In the genomic region with DNA sequence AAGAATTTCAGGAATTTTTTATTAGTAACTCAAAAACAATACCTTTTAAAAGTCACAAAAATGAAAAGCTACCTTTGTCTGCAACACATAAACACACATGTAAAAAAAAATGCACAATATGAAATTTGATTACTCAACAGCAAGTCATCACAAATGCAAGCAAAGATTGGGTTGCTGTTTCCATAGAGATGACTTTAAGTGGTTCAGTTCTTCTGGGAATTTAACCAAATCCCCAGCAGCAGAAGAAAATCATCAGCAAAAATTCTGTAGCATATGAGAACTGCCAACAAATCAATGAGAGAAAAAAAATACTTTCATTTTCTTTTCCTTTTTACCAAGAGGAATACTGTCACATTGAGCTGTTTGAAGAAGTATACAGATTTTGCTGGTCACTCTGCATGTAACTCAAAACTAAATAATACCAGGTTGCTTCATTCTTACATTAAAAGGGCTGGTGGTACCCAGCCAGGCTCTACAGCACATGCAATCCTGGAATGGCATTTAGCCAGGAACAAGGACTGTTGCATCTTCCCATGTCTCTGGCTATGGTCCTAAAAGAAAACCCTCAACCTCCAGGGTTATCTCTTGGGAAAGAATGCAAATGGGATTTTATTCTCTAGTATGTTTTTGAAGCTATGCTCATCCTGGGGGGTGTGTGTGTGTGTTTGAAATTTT, we compare ENCODE assay signal across 11 cellular contexts.
DNase-seq lines count a peak whose midpoint lies in the region; ATAC-seq and TF ChIP-seq lines count a peak whose summit lies in the region.
"Had no signal": no experiment of that assay in that cellular context is flagged by ENCODE, and none has a peak within 500 bp of the region (broad histone marks: within the 10 kb centered on the region; RNA-seq: fewer than 3 reads in every experiment).

No MANE protein-coding gene starts in this region.

- POLR2A ChIA-PET in activated CD4-positive, alpha-beta memory T cell treated with anti-CD3 and anti-CD28 coated beads for 36 hours (lab: Charles Lee), result no interaction called here
- POLR2A ChIA-PET in activated CD4-positive, alpha-beta memory T cell treated with anti-CD3 and anti-CD28 coated beads, Interleukin-2, amount 10 ng/mL, durations not matched to agents 7 days and 5 days (lab: Charles Lee), result no interaction called here

- no peaks in the 10 kb centered on the region for H3K79me2 ChIP-seq in mesendoderm (ENCODE audit: control insufficient read depth, insufficient read depth, low read length)

- H3K36me3 ChIP-seq in mesendoderm (ENCODE audit: control insufficient read depth, insufficient read depth, low read length) (no peaks in the 10 kb centered on the region), prostate gland (no peaks in the 10 kb centered on the region)

- no peak overlapping the region for H3K27ac ChIP-seq in mesendoderm (ENCODE audit: low read depth, low read length)
- no peak overlapping the region for H3K27ac ChIP-seq in prostate gland

- ATAC-seq in stimulated activated naive CD8-positive, alpha-beta T cell treated with anti-CD3 and anti-CD28 coated beads, Interleukin-15, Interleukin-2, amounts not matched to agents 100 U/mL and 50 U/mL, for 24 hours, result peak; percentile 46

- no peak overlapping the region for H3K56ac ChIP-seq in mesendoderm (ENCODE audit: low read length)

- no peak overlapping the region for H3K4me2 ChIP-seq in mesendoderm (ENCODE audit: low read length)

- peaks cover 55% of the 10 kb centered on the region for H3K4me1 Mint-ChIP-seq in activated CD4-positive, alpha-beta memory T cell treated with anti-CD3 and anti-CD28 coated beads for 36 hours (ENCODE audit: low read depth)
- H3K4me1 Mint-ChIP-seq in activated CD4-positive, alpha-beta memory T cell treated with anti-CD3 and anti-CD28 coated beads, Interleukin-2, amount 10 ng/mL, durations not matched to agents 7 days and 5 days, result peaks cover 19% of the 10 kb centered on the region

- no peak overlapping the region for H4K8ac ChIP-seq in mesendoderm (ENCODE audit: low read depth, low read length)

- no peak overlapping the region for H3K4ac ChIP-seq in mesendoderm (ENCODE audit: low read depth, low read length)

- H2AK5ac ChIP-seq in mesendoderm (ENCODE audit: low read length), result no peak overlapping the region

- peak overlapping the region; percentile 14 for H3K4me3 Mint-ChIP-seq in activated CD4-positive, alpha-beta memory T cell treated with anti-CD3 and anti-CD28 coated beads for 36 hours
- no peak overlapping the region for H3K4me3 Mint-ChIP-seq in activated CD4-positive, alpha-beta memory T cell treated with anti-CD3 and anti-CD28 coated beads, Interleukin-2, amount 10 ng/mL, durations not matched to agents 7 days and 5 days

- no peaks in the 10 kb centered on the region for H3K79me1 ChIP-seq in mesendoderm (ENCODE audit: low read length)

- no peak overlapping the region for H3K9ac ChIP-seq in mesendoderm (ENCODE audit: low read length)

- no peaks in the 10 kb centered on the region for H3K27me3 Mint-ChIP-seq in activated CD4-positive, alpha-beta memory T cell treated with anti-CD3 and anti-CD28 coated beads for 36 hours
- H3K27me3 Mint-ChIP-seq in activated CD4-positive, alpha-beta memory T cell treated with anti-CD3 and anti-CD28 coated beads, Interleukin-2, amount 10 ng/mL, durations not matched to agents 7 days and 5 days, result no peaks in the 10 kb centered on the region

- H3K4me1 ChIP-seq in mesendoderm (ENCODE audit: control insufficient read depth, low read depth, low read length), result no peaks in the 10 kb centered on the region
- H3K4me1 ChIP-seq in prostate gland (replicated peaks), result no peaks in the 10 kb centered on the region

- peaks cover 38% of the 10 kb centered on the region for H3K36me3 Mint-ChIP-seq in activated CD4-positive, alpha-beta memory T cell treated with anti-CD3 and anti-CD28 coated beads for 36 hours
- peaks cover 34% of the 10 kb centered on the region for H3K36me3 Mint-ChIP-seq in activated CD4-positive, alpha-beta memory T cell treated with anti-CD3 and anti-CD28 coated beads, Interleukin-2, amount 10 ng/mL, durations not matched to agents 7 days and 5 days (ENCODE audit: low read depth)

- no peak overlapping the region for H3K23ac ChIP-seq in mesendoderm (ENCODE audit: low read length)

- no peak for TF ChIP-seq POLR2A in prostate gland (IDR thresholded peaks at IDR 0.05)

- no peaks in the 10 kb centered on the region for H3K9me3 Mint-ChIP-seq in activated CD4-positive, alpha-beta memory T cell treated with anti-CD3 and anti-CD28 coated beads for 36 hours
- H3K9me3 Mint-ChIP-seq in activated CD4-positive, alpha-beta memory T cell treated with anti-CD3 and anti-CD28 coated beads, Interleukin-2, amount 10 ng/mL, durations not matched to agents 7 days and 5 days, result peaks cover 3% of the 10 kb centered on the region

- no peak overlapping the region for H3K18ac ChIP-seq in mesendoderm (ENCODE audit: low read length)

- H3K4me3 ChIP-seq in fibroblast of mammary gland (ENCODE audit: control insufficient read depth, low read depth, low read length), result no peak overlapping the region
- H3K4me3 ChIP-seq in mesendoderm (ENCODE audit: low read length), result no peak overlapping the region
- no peak overlapping the region for H3K4me3 ChIP-seq in prostate gland

- no peak for TF ChIP-seq CTCF in fibroblast of mammary gland (conservative IDR thresholded peaks at IDR 0.05; ENCODE audit: control insufficient read depth, insufficient read depth, low read depth, low read length)
- no peak for TF ChIP-seq CTCF in prostate gland (IDR thresholded peaks at IDR 0.05)

- no peak overlapping the region for H4K5ac ChIP-seq in mesendoderm (ENCODE audit: low read length)

- intact Hi-C loops in activated CD4-positive, alpha-beta memory T cell treated with anti-CD3 and anti-CD28 coated beads for 36 hours (cut with micrococcal nuclease), result loop anchor here (1.0 to 2.0 kb wide), 3 partner anchors 33 to 49 kb away; no protein-coding TSS in a partner anchor
- intact Hi-C loops in prostate gland (cut with DNase I), result no loop called here

- H2BK15ac ChIP-seq in mesendoderm (replicated peaks; ENCODE audit: low read depth), result no peak overlapping the region

- H3K27me3 ChIP-seq in mesendoderm (ENCODE audit: insufficient read depth, low read length, poor library complexity), result no peaks in the 10 kb centered on the region
- no peaks in the 10 kb centered on the region for H3K27me3 ChIP-seq in prostate gland (replicated peaks; ENCODE audit: insufficient read depth)

- DNase-seq in activated CD4-positive, alpha-beta memory T cell treated with anti-CD3 and anti-CD28 coated beads for 36 hours, result no peak
- DNase-seq in activated CD4-positive, alpha-beta memory T cell treated with anti-CD3 and anti-CD28 coated beads, Interleukin-2, amount 10 ng/mL, durations not matched to agents 7 days and 5 days, result no peak
- DNase-seq in RPMI8226 (peak; percentile 48), fibroblast of mammary gland (ENCODE audit: low read depth) (peak; percentile 59), mesendoderm (no peak), prostate gland (ENCODE audit: low spot score) (no peak)
- no peak for DNase-seq in stimulated activated naive CD8-positive, alpha-beta T cell treated with anti-CD3 and anti-CD28 coated beads, Interleukin-15, Interleukin-2, amounts not matched to agents 100 U/mL and 50 U/mL, for 24 hours
- DNase-seq in stimulated activated CD4-positive, alpha-beta T cell treated with anti-CD3 and anti-CD28 coated beads, Interleukin-1b, Interleukin-23, amount 100 ng/mL, for 48 hours, result no peak
- DNase-seq: activated CD4-positive, alpha-beta T cell treated with anti-CD3 and anti-CD28 coated beads for 48 hours; H7; NCI-H146 had no signal

- no peak overlapping the region for H2BK120ac ChIP-seq in mesendoderm (ENCODE audit: low read depth, low read length)

- peak overlapping the region; percentile 39 for H3K27ac Mint-ChIP-seq in activated CD4-positive, alpha-beta memory T cell treated with anti-CD3 and anti-CD28 coated beads for 36 hours
- no peak overlapping the region for H3K27ac Mint-ChIP-seq in activated CD4-positive, alpha-beta memory T cell treated with anti-CD3 and anti-CD28 coated beads, Interleukin-2, amount 10 ng/mL, durations not matched to agents 7 days and 5 days

- H3K9me3 ChIP-seq in prostate gland, result no peaks in the 10 kb centered on the region

- no peak overlapping the region for H2BK5ac ChIP-seq in mesendoderm (ENCODE audit: low read length)

- CTCF ChIA-PET in activated CD4-positive, alpha-beta memory T cell treated with anti-CD3 and anti-CD28 coated beads for 36 hours (lab: Charles Lee), result interaction anchor here (0.8 to 1.3 kb wide), 4 partner anchors 43 to 45 kb away, joined by 3 read pairs; no protein-coding TSS in a partner anchor
- CTCF ChIA-PET in activated CD4-positive, alpha-beta memory T cell treated with anti-CD3 and anti-CD28 coated beads, Interleukin-2, amount 10 ng/mL, durations not matched to agents 7 days and 5 days (lab: Charles Lee), result no interaction called here

Comparison
In these comparisons a context has a peak if more than half of its experiments do, and no peak if none do; other contexts are left out.
1. DNase-seq: peak in RPMI8226 (single experiment) and fibroblast of mammary gland (single experiment); none in activated CD4-positive, alpha-beta memory T cell treated with anti-CD3 and anti-CD28 coated beads for 36 hours (single experiment), activated CD4-positive, alpha-beta memory T cell treated with anti-CD3 and anti-CD28 coated beads, Interleukin-2, amount 10 ng/mL, durations not matched to agents 7 days and 5 days (single experiment), stimulated activated naive CD8-positive, alpha-beta T cell treated with anti-CD3 and anti-CD28 coated beads, Interleukin-15, Interleukin-2, amounts not matched to agents 100 U/mL and 50 U/mL, for 24 hours (single experiment), mesendoderm (single experiment), prostate gland (single experiment) and stimulated activated CD4-positive, alpha-beta T cell treated with anti-CD3 and anti-CD28 coated beads, Interleukin-1b, Interleukin-23, amount 100 ng/mL, for 48 hours (single experiment).